Comparison of ENCODE assay signal across 8 cellular contexts in genomic region chr15:89121414-89121813, GRCh38. TPM values are rescaled to one million over a fixed set of nuclear protein-coding genes. Genes with fewer than 3 reads are reported as not detected.
DNase-seq lines count a peak whose midpoint lies in the region; ATAC-seq and TF ChIP-seq lines count a peak whose summit lies in the region.
"Had no signal": no experiment of that assay in that cellular context is flagged by ENCODE, and none has a peak within 500 bp of the region (broad histone marks: within the 10 kb centered on the region; RNA-seq: fewer than 3 reads in every experiment).

No MANE protein-coding gene starts in this region.

- no peaks in the 10 kb centered on the region for H3K27me3 Mint-ChIP-seq in nephron progenitor cell (ENCODE audit: low read depth, poor library complexity)

- no peak for TF ChIP-seq POLR2A in gastroesophageal sphincter (IDR thresholded peaks at IDR 0.05)
- no peak for TF ChIP-seq POLR2A in spleen (IDR thresholded peaks at IDR 0.05)

- H3K9ac ChIP-seq in Karpas-422 (ENCODE audit: low read length) (peak overlapping the region; percentile 28; the same call in 1 of the 2 replicates), PC-3 (ENCODE audit: low read length) (peak overlapping the region; percentile 81)

- H2AFZ ChIP-seq in Karpas-422 (ENCODE audit: low read length) (no peak overlapping the region), PC-3 (ENCODE audit: low read length) (no peak overlapping the region)

- H3K27me3 ChIP-seq in Karpas-422 (ENCODE audit: low read length) (no peaks in the 10 kb centered on the region), PC-3 (ENCODE audit: low read length) (no peaks in the 10 kb centered on the region), gastroesophageal sphincter (no peaks in the 10 kb centered on the region), spleen (replicated peaks in 1 of 7) (no peaks in the 10 kb centered on the region)

- peaks cover 83% of the 10 kb centered on the region for H3K36me3 Mint-ChIP-seq in stimulated activated effector memory CD8-positive, alpha-beta T cell treated with anti-CD3 and anti-CD28 coated beads, Interleukin-12 subunit alpha, Interleukin-12 subunit beta, amount 100 ng/mL, for 72 hours
- peaks cover 58% of the 10 kb centered on the region for H3K36me3 Mint-ChIP-seq in nephron progenitor cell (ENCODE audit: low read depth)

- TF ChIP-seq CTCF in PC-3 (conservative IDR thresholded peaks at IDR 0.05; ENCODE audit: low read depth, low read length) = no peak
- TF ChIP-seq CTCF in gastroesophageal sphincter (IDR thresholded peaks at IDR 0.05) = no peak
- no peak for TF ChIP-seq CTCF in nephron progenitor cell (IDR thresholded peaks at IDR 0.05)
- TF ChIP-seq CTCF in spleen (IDR thresholded peaks at IDR 0.05 in 8 of 11, conservative IDR thresholded peaks at IDR 0.05 in 3 of 11) = no peak

- peak; percentile 59 for DNase-seq in Karpas-422
- peak; percentile 71 for DNase-seq in PC-3
- DNase-seq in stimulated activated effector memory CD8-positive, alpha-beta T cell treated with anti-CD3 and anti-CD28 coated beads, Interleukin-12 subunit alpha, Interleukin-12 subunit beta, amount 100 ng/mL, for 72 hours (ENCODE audit: low spot score in 2 of 2) = no peak
- DNase-seq in nephron progenitor cell = no peak
- no peak for DNase-seq in spleen
- DNase-seq: GF-D8 had no signal

- peak overlapping the region; percentile 10 for H3K27ac Mint-ChIP-seq in stimulated activated effector memory CD8-positive, alpha-beta T cell treated with anti-CD3 and anti-CD28 coated beads, Interleukin-12 subunit alpha, Interleukin-12 subunit beta, amount 100 ng/mL, for 72 hours
- H3K27ac Mint-ChIP-seq in nephron progenitor cell = no peak overlapping the region

- peaks cover 13% of the 10 kb centered on the region for H3F3A ChIP-seq in PC-3 (ENCODE audit: low read length, unreplicated experiment)

- no TSS peak for BruUV-seq in PC-3 (replicated peaks; lab: Mats Ljungman, UMichigan)

- CTCF ChIA-PET in PC-3 (lab: Charles Lee) = no interaction called here

- POLR2A ChIA-PET in PC-3 (lab: Charles Lee; ENCODE audit: unreplicated experiment) = interaction anchor here (0.5 to 3.3 kb wide), 3 partner anchors 14 to 46 kb away, joined by 3 to 27 read pairs (median 3); partner anchors contain the start of gene ABHD2

- peaks cover 9% of the 10 kb centered on the region; the same call in 1 of the 2 replicates for H3K36me3 ChIP-seq in Karpas-422 (ENCODE audit: insufficient read depth, low read length)
- H3K36me3 ChIP-seq in PC-3 (ENCODE audit: low read depth, low read length) = peaks cover 15% of the 10 kb centered on the region
- peaks cover 0 to 60% of the 10 kb centered on the region in 2 donors for H3K36me3 ChIP-seq in gastroesophageal sphincter
- H3K36me3 ChIP-seq in spleen = peaks cover 0 to 100% (median 64%) of the 10 kb centered on the region in 6 donors

- peaks cover 11% of the 10 kb centered on the region for H3K4me1 Mint-ChIP-seq in stimulated activated effector memory CD8-positive, alpha-beta T cell treated with anti-CD3 and anti-CD28 coated beads, Interleukin-12 subunit alpha, Interleukin-12 subunit beta, amount 100 ng/mL, for 72 hours
- peaks cover 50% of the 10 kb centered on the region for H3K4me1 Mint-ChIP-seq in nephron progenitor cell

- H3K4me2 ChIP-seq in Karpas-422 (ENCODE audit: low read depth, low read length, poor library complexity, severe bottlenecking) = peak overlapping the region; percentile 74
- H3K4me2 ChIP-seq in PC-3 (ENCODE audit: low read length) = peak overlapping the region; percentile 84

- H3K4me1 ChIP-seq in Karpas-422 (ENCODE audit: low read length) (peaks cover 25% of the 10 kb centered on the region), PC-3 (ENCODE audit: insufficient read depth, low read length) (peaks cover 67% of the 10 kb centered on the region), gastroesophageal sphincter (peaks cover 6 to 80% (median 16%) of the 10 kb centered on the region in 3 donors), spleen (peaks cover 0 to 47% (median 26%) of the 10 kb centered on the region in 6 donors)

- no peaks in the 10 kb centered on the region for H4K20me1 ChIP-seq in Karpas-422 (ENCODE audit: insufficient read depth, low read depth, low read length)
- H4K20me1 ChIP-seq in PC-3 (ENCODE audit: low read length) = no peaks in the 10 kb centered on the region

- 20 to 28% methylated on average over 2 to 3 of the region's 3 CpGs for WGBS in gastroesophageal sphincter (ENCODE audit: low coverage in 1 of 2), 2 donors
- WGBS in spleen, 5 donors = 78 to 87% (median 85%) methylated on average over 3 of the region's 3 CpGs

- intact Hi-C loops in PC-3 (cut with micrococcal nuclease) = loop anchor here (2.0 kb wide), 1 partner anchor 21 kb away; no protein-coding TSS in a partner anchor
- intact Hi-C loops in spleen (cut with DNase I; ENCODE audit: low total_unique reads) = no loop called here

- no peaks in the 10 kb centered on the region for H3K9me2 ChIP-seq in Karpas-422 (replicated peaks; ENCODE audit: insufficient read depth, low read length)
- H3K9me2 ChIP-seq in PC-3 (replicated peaks; ENCODE audit: low read length) = no peaks in the 10 kb centered on the region

- no peaks in the 10 kb centered on the region for H3K9me3 Mint-ChIP-seq in stimulated activated effector memory CD8-positive, alpha-beta T cell treated with anti-CD3 and anti-CD28 coated beads, Interleukin-12 subunit alpha, Interleukin-12 subunit beta, amount 100 ng/mL, for 72 hours
- H3K9me3 Mint-ChIP-seq in nephron progenitor cell = no peaks in the 10 kb centered on the region

- H3K79me2 ChIP-seq in Karpas-422 (ENCODE audit: low read length) (peaks cover 12% of the 10 kb centered on the region), PC-3 (ENCODE audit: low read length) (peaks cover 10% of the 10 kb centered on the region)

- H3K27ac ChIP-seq in Karpas-422 (ENCODE audit: low read length) (peak overlapping the region; percentile 76), PC-3 (ENCODE audit: low read length) (peak overlapping the region; percentile 99), gastroesophageal sphincter (peak overlapping the region; percentile 80 to 90 (median 82)), spleen (peak overlapping the region in 1 of 8 donors; percentile 15)

- TF ChIP-seq EP300 in gastroesophageal sphincter (IDR thresholded peaks at IDR 0.05) = no peak

- H3K4me3 ChIP-seq in Karpas-422 (ENCODE audit: low read length) (peak overlapping the region; percentile 46), PC-3 (ENCODE audit: low read length) (peak overlapping the region; percentile 21; the same call in 1 of the 2 replicates), gastroesophageal sphincter (no peak overlapping the region), spleen (no peak overlapping the region)

- ATAC-seq in PC-3 = peak; percentile 43
- no peak for ATAC-seq in gastroesophageal sphincter
- ATAC-seq in stimulated activated effector memory CD8-positive, alpha-beta T cell treated with anti-CD3 and anti-CD28 coated beads, Interleukin-12 subunit alpha, Interleukin-12 subunit beta, amount 100 ng/mL, for 72 hours = no peak
- ATAC-seq in GM18517 (IDR thresholded peaks at IDR 0.05; ENCODE audit: unreplicated experiment) = no peak

- no peak overlapping the region for H3K4me3 Mint-ChIP-seq in stimulated activated effector memory CD8-positive, alpha-beta T cell treated with anti-CD3 and anti-CD28 coated beads, Interleukin-12 subunit alpha, Interleukin-12 subunit beta, amount 100 ng/mL, for 72 hours
- no peak overlapping the region for H3K4me3 Mint-ChIP-seq in nephron progenitor cell

- H3K9me3 ChIP-seq in Karpas-422 (ENCODE audit: low read length) = no peaks in the 10 kb centered on the region
- no peaks in the 10 kb centered on the region for H3K9me3 ChIP-seq in PC-3 (ENCODE audit: low read length)
- H3K9me3 ChIP-seq in gastroesophageal sphincter = no peaks in the 10 kb centered on the region
- no peaks in the 10 kb centered on the region for H3K9me3 ChIP-seq in spleen

RNA-seq across cellular contexts. Expression of gene ABHD2, which starts 33.2 kb away (rescaled TPM):
- total RNA-seq in Karpas-422 (2014; rRNA removed; shearing (Covaris generic); ENCODE audit: low replicate concordance) = 28.3 and 43.6 TPM in 2 replicates
- total RNA-seq in PC-3 (2014; rRNA removed) (31.4 and 34.0 TPM in 2 replicates), gastroesophageal sphincter (100 to 1,000 TPM in 1 of 4 donors, 10 to 100 TPM in 3; 54.6 to 108 (median 75.9) TPM), spleen (100 to 1,000 TPM in 5 of 7 donors, 10 to 100 TPM in 2; 83.9 to 158 (median 123) TPM)
- 1 to 10 TPM; 2.1 to 8.2 (median 3.2) TPM for polyA plus RNA-seq in spleen

Comparison
In these comparisons a context has a peak if more than half of its experiments do, and no peak if none do; other contexts are left out.
1. DNase-seq: peak in Karpas-422 (single experiment) and PC-3 (single experiment); none in stimulated activated effector memory CD8-positive, alpha-beta T cell treated with anti-CD3 and anti-CD28 coated beads, Interleukin-12 subunit alpha, Interleukin-12 subunit beta, amount 100 ng/mL, for 72 hours (0 of 2), nephron progenitor cell (single experiment) and spleen (single experiment).
2. H3K4me3 ChIP-seq: peak in Karpas-422 (single experiment) and PC-3 (single experiment); none in gastroesophageal sphincter (0 of 2) and spleen (0 of 8).